ENCODE assay signal across 1 cellular context in genomic region chr1:160608941-160609340, GRCh38.
TF ChIP-seq lines count a peak whose summit lies in the region.

No MANE protein-coding gene starts in this region.

TF ChIP-seq in HepG2, 621 proteins besides CTCF, POLR2A, EP300 and RAD21:
- no peak for TF ChIP-seq ZNF563 (CRISPR knock-in tag; IDR thresholded peaks at IDR 0.05)
- no peak for TF ChIP-seq ZSCAN25 (CRISPR knock-in tag; IDR thresholded peaks at IDR 0.05)
- TF ChIP-seq ZNF350 (CRISPR knock-in tag; IDR thresholded peaks at IDR 0.05; ENCODE audit: borderline replicate concordance, low read depth), result no peak
- TF ChIP-seq ZNF7 (CRISPR knock-in tag; IDR thresholded peaks at IDR 0.05), result no peak
